Comparison of ENCODE assay signal across 9 cellular contexts in the genomic region with DNA sequence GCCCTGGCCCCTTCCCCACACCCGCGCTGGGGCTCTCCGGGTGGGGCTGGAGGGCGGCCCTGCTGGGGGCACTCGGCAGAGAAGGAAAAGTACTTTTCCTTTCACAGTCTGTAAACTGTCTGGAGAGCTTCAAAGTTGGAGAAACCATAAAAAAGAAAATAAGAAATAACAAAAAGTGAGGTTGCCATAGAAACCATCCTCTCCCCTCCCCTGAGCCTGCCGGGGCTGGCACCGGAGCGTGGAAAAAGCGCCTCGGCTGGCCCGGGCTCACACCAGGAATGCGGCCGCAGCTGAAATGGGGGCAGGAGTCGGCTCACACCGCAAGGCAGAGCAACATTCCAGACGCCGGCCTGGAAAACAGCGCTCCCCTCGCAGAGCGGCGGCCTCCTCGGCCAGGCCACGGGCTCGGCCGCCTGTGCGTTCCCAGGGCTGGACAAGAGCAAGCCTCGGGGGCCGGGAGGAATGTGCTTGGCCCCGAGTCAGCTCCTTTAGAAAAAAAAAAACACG.
DNase-seq lines count a peak whose midpoint lies in the region; ATAC-seq and TF ChIP-seq lines count a peak whose summit lies in the region.
"Had no signal": no experiment of that assay in that cellular context is flagged by ENCODE, and none has a peak within 500 bp of the region (broad histone marks: within the 10 kb centered on the region; RNA-seq: fewer than 3 reads in every experiment).

No MANE protein-coding gene starts in this region.

- no peaks in the 10 kb centered on the region for H3K9me3 ChIP-seq in HUES48 (ENCODE audit: control insufficient read depth, insufficient read depth, low read length)
- peaks cover 0 to 3% of the 10 kb centered on the region in 2 donors for H3K9me3 ChIP-seq in left lung
- no peaks in the 10 kb centered on the region for H3K9me3 ChIP-seq in stomach

- no peaks in the 10 kb centered on the region for H3K36me3 ChIP-seq in HUES48 (ENCODE audit: control insufficient read depth, insufficient read depth, low read length)
- H3K36me3 ChIP-seq in left lung: no peaks in the 10 kb centered on the region
- H3K36me3 ChIP-seq in stomach: no peaks in the 10 kb centered on the region

- TF ChIP-seq EP300 in stomach (IDR thresholded peaks at IDR 0.05): no peak

- H3K4me1 ChIP-seq in HUES48 (ENCODE audit: control insufficient read depth, insufficient read depth, low read length) (peaks cover 12% of the 10 kb centered on the region; the same call in 1 of the 2 replicates), left lung (peaks cover 0 to 26% of the 10 kb centered on the region in 2 donors), stomach (peaks cover 25 to 34% (median 30%) of the 10 kb centered on the region in 4 donors)

- H3K27me3 ChIP-seq in HUES48 (ENCODE audit: control insufficient read depth, insufficient read depth, low read length) (no peaks in the 10 kb centered on the region), left lung (peaks cover 0 to 20% of the 10 kb centered on the region in 2 donors), stomach (peaks cover 0 to 16% (median 13%) of the 10 kb centered on the region in 3 donors)

- H3K27ac ChIP-seq in HUES48 (ENCODE audit: low read depth, low read length): peak overlapping the region; percentile 28
- peak overlapping the region; percentile 33 to 71 for H3K27ac ChIP-seq in left lung
- peak overlapping the region in 4 of 5 donors; percentile 65 to 81 (median 70) for H3K27ac ChIP-seq in stomach

- TF ChIP-seq CTCF in left lung (IDR thresholded peaks at IDR 0.05) (no peak), stomach (IDR thresholded peaks at IDR 0.05) (no peak)

- 6 to 7% (median 6%) methylated on average over 27 to 30 of the region's 30 CpGs for WGBS in stomach, 5 donors

- peak; percentile 83 for ATAC-seq in left lung
- ATAC-seq in HG03521 (IDR thresholded peaks at IDR 0.05; ENCODE audit: unreplicated experiment): no peak

- DNase-seq in dedifferentiated amniotic fluid mesenchymal stem cell (ENCODE audit: extremely low spot score) (peak; percentile 93), left lung (peak; percentile 84 to 85), stomach (peak; percentile 64), GF-D8 (lab: John Stamatoyannopoulos, UW) (no peak)
- no peak for DNase-seq in stimulated activated naive CD4-positive, alpha-beta T cell treated with Interleukin-2 at 50 U/mL for 16 hours (lab: John Stamatoyannopoulos, UW)
- DNase-seq in activated CD4-positive, alpha-beta T cell treated with anti-CD3 and anti-CD28 coated beads, Interleukin-2, amount 50 U/mL, for 4 hours: no peak
- DNase-seq: SHP77 had no signal

- peak overlapping the region; percentile 12; the same call in 1 of the 2 replicates for H3K9ac ChIP-seq in HUES48 (ENCODE audit: low read depth, low read length)

- H3K4me3 ChIP-seq in HUES48 (ENCODE audit: low read depth, low read length) (no peak overlapping the region), left lung (no peak overlapping the region), stomach (peak overlapping the region in 3 of 4 donors; percentile 3 to 18 (median 17))

- intact Hi-C loops in left lung (cut with DNase I): no loop called here
- intact Hi-C loops in stomach (cut with DNase I; ENCODE audit: low total_unique reads): no loop called here

- TF ChIP-seq POLR2A in stomach (IDR thresholded peaks at IDR 0.05): no peak

Comparison
In these comparisons a context has a peak if more than half of its experiments do, and no peak if none do; other contexts are left out.
1. H3K4me3 ChIP-seq: peak in stomach (3 of 4); none in HUES48 (single experiment) and left lung (0 of 2).
2. DNase-seq: peak in dedifferentiated amniotic fluid mesenchymal stem cell (single experiment), left lung (2 of 2) and stomach (single experiment); none in GF-D8 (single experiment), stimulated activated naive CD4-positive, alpha-beta T cell treated with Interleukin-2 at 50 U/mL for 16 hours (single experiment) and activated CD4-positive, alpha-beta T cell treated with anti-CD3 and anti-CD28 coated beads, Interleukin-2, amount 50 U/mL, for 4 hours (0 of 2).
3. Peak in every context shown above with its lines, with median percentiles within 50 percentile points of each other: H3K27ac ChIP-seq.